In the genomic region with DNA sequence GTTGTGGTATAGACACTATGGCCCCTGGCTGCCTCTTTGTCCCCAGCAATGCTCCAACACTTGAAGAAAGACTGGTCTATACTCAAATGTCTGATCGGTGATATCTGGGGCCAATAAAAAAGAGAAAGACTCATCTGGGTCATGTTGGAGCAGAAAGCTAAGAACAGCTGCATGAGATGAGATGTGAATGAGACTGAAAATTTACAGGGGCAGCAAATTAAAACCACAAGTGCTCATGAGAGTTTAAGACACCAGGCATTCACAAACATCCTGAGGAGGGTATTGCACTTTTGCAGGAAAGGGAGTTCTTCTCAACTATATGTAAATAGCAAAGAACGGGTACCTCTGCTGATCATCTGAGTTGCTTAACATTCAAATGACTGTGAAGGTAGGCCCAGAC, we compare ENCODE assay signal across 23 cellular contexts.
"Had no signal": no experiment of that assay in that cellular context is flagged by ENCODE, and none has a peak within 500 bp of the region (broad histone marks: within the 10 kb centered on the region; RNA-seq: fewer than 3 reads in every experiment).

No MANE protein-coding gene starts in this region.

- H3K27me3 ChIP-seq: dorsolateral prefrontal cortex, esophagus muscularis mucosa, gastrocnemius medialis, heart right ventricle, left lung had no signal

- H3K4me3 ChIP-seq: coronary artery, dorsolateral prefrontal cortex, esophagus muscularis mucosa, gastrocnemius medialis, heart right ventricle, left lung, lower lobe of right lung, mucosa of descending colon had no signal

- ATAC-seq: gastrocnemius medialis; heart right ventricle; left cardiac atrium; left lung; left ventricle myocardium superior; lower lobe of right lung; mucosa of descending colon; naive thymus-derived CD4-positive, alpha-beta T cell had no signal

- FAIRE-seq: colon, endothelial cell of umbilical vein, islet of Langerhans, keratinocyte had no signal

- H3K4me1 ChIP-seq: lower lobe of right lung had no signal

- H3K27ac ChIP-seq: coronary artery, dorsolateral prefrontal cortex, esophagus muscularis mucosa, gastrocnemius medialis, heart right ventricle, left lung, lower lobe of right lung had no signal

- DNase-seq: dermis blood vessel endothelial cell; dorsolateral prefrontal cortex; effector CD4-positive, alpha-beta T cell; effector memory CD4-positive, alpha-beta T cell; foreskin melanocyte; gastrocnemius medialis; glutamatergic neuron; head of caudate nucleus; heart right ventricle; hippocampal formation; left cardiac atrium; left lung; left ventricle myocardium superior; lower lobe of right lung; mesenchymal stem cell; mucosa of descending colon; naive thymus-derived CD4-positive, alpha-beta T cell had no signal

- H3K9me3 ChIP-seq: esophagus muscularis mucosa, gastrocnemius medialis, left lung, lower lobe of right lung, mucosa of descending colon had no signal

- H3K36me3 ChIP-seq: esophagus muscularis mucosa, gastrocnemius medialis, heart right ventricle, left lung, lower lobe of right lung had no signal
